In the genomic region with DNA sequence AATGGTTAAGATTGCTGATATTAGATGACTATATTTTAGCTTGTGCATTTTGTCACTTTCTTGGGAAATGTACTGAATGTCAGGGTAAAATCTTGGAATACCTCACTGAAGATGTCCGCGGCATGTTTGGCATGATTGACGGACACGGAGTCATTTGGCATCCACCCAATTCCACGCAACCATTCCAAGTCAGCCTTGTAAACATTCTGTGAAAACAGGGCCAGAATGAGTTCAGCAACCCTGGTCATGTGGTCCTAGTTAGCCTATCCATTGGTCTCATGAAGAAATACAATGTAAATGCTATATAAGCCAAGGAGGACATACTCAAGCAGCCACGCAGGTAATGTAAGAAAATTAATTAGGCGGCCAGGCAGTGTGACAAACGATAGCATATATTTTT, we compare ENCODE assay signal across 2 cellular contexts.
TF ChIP-seq lines count a peak whose summit lies in the region.

No MANE protein-coding gene starts in this region.

TF ChIP-seq in HepG2, 621 proteins besides CTCF, POLR2A, EP300 and RAD21 (continued from another document):
- no peak for TF ChIP-seq ZFY (CRISPR knock-in tag; IDR thresholded peaks at IDR 0.05)
- no peak for TF ChIP-seq GZF1 (CRISPR knock-in tag; IDR thresholded peaks at IDR 0.05)
- TF ChIP-seq ZNF790 (CRISPR knock-in tag; IDR thresholded peaks at IDR 0.05; ENCODE audit: borderline replicate concordance), result no peak
- TF ChIP-seq ZNF589 (CRISPR knock-in tag; conservative IDR thresholded peaks at IDR 0.05), result no peak
- TF ChIP-seq ELF4 (CRISPR knock-in tag; IDR thresholded peaks at IDR 0.05; ENCODE audit: borderline replicate concordance), result no peak
- TF ChIP-seq MAF1 (CRISPR knock-in tag; IDR thresholded peaks at IDR 0.05; ENCODE audit: borderline replicate concordance), result no peak
- no peak for TF ChIP-seq YEATS4 (CRISPR knock-in tag; IDR thresholded peaks at IDR 0.05; ENCODE audit: borderline replicate concordance)

TF ChIP-seq in K562, 482 proteins besides CTCF, POLR2A, EP300 and RAD21 (continued from another document and continues in another):
- no peak for TF ChIP-seq ZZZ3 (IDR thresholded peaks at IDR 0.05)
- no peak for TF ChIP-seq MECOM (CRISPR knock-in tag; IDR thresholded peaks at IDR 0.05)
- TF ChIP-seq PTTG1 (tag; IDR thresholded peaks at IDR 0.05; ENCODE audit: low read depth), result no peak
- 0 out of 2 replicates have a peak, but pooled peaks have one; percentile 20 for TF ChIP-seq ATF7 (IDR thresholded peaks at IDR 0.05)
- no peak for TF ChIP-seq MTA1 (IDR thresholded peaks at IDR 0.05; ENCODE audit: borderline replicate concordance)
- TF ChIP-seq ETV6 (IDR thresholded peaks at IDR 0.05; ENCODE audit: borderline replicate concordance in 1 of 2, low read depth in 2 of 2, low read length in 1 of 2), result no peak
- no peak for TF ChIP-seq ETV6 (CRISPR knock-in tag; IDR thresholded peaks at IDR 0.05; ENCODE audit: borderline replicate concordance)
- TF ChIP-seq RAD51 (IDR thresholded peaks at IDR 0.05; ENCODE audit: borderline replicate concordance, low read depth), result peak; percentile 51
- TF ChIP-seq NR4A1 (CRISPR knock-in tag; IDR thresholded peaks at IDR 0.05), result no peak
- TF ChIP-seq NR4A1 (tag; IDR thresholded peaks at IDR 0.05), result no peak
- TF ChIP-seq, protein P1, sequence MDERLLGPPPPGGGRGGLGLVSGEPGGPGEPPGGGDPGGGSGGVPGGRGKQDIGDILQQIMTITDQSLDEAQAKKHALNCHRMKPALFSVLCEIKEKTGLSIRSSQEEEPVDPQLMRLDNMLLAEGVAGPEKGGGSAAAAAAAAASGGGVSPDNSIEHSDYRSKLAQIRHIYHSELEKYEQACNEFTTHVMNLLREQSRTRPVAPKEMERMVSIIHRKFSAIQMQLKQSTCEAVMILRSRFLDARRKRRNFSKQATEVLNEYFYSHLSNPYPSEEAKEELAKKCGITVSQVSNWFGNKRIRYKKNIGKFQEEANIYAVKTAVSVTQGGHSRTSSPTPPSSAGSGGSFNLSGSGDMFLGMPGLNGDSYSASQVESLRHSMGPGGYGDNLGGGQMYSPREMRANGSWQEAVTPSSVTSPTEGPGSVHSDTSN (CRISPR knock-in tag; IDR thresholded peaks at IDR 0.05; ENCODE audit: low read depth), result no peak
- TF ChIP-seq, protein P1 (tag; conservative IDR thresholded peaks at IDR 0.05; ENCODE audit: low read depth), result peak; percentile 40; the same call in 1 of the 2 replicates
- TF ChIP-seq, protein P2, sequence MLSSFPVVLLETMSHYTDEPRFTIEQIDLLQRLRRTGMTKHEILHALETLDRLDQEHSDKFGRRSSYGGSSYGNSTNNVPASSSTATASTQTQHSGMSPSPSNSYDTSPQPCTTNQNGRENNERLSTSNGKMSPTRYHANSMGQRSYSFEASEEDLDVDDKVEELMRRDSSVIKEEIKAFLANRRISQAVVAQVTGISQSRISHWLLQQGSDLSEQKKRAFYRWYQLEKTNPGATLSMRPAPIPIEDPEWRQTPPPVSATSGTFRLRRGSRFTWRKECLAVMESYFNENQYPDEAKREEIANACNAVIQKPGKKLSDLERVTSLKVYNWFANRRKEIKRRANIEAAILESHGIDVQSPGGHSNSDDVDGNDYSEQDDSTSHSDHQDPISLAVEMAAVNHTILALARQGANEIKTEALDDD (IDR thresholded peaks at IDR 0.05), result 0 out of 2 replicates have a peak, but pooled peaks have one; percentile 16
- TF ChIP-seq HSF4 (CRISPR knock-in tag; IDR thresholded peaks at IDR 0.05; ENCODE audit: borderline replicate concordance), result no peak
- no peak for TF ChIP-seq ZNF311 (CRISPR knock-in tag; IDR thresholded peaks at IDR 0.05)
- TF ChIP-seq USF1 (CRISPR knock-in tag; IDR thresholded peaks at IDR 0.05), result peak; percentile 59
- TF ChIP-seq POLR2B (IDR thresholded peaks at IDR 0.05; ENCODE audit: low read depth, partially characterized antibody), result no peak
- TF ChIP-seq BRCA1 (IDR thresholded peaks at IDR 0.05), result no peak
- TF ChIP-seq BRCA1 (CRISPR knock-in tag; IDR thresholded peaks at IDR 0.05), result no peak
- no peak for TF ChIP-seq SMC3 (conservative IDR thresholded peaks at IDR 0.05; ENCODE audit: insufficient read depth, low read depth, low read length)
- no peak for TF ChIP-seq BMI1 (IDR thresholded peaks at IDR 0.05; ENCODE audit: low read length)
- no peak for TF ChIP-seq TEAD4 (IDR thresholded peaks at IDR 0.05; ENCODE audit: low read length)
- no peak for TF ChIP-seq TEAD4 (CRISPR knock-in tag; IDR thresholded peaks at IDR 0.05; ENCODE audit: borderline replicate concordance)
- no peak for TF ChIP-seq PTRF (tag; IDR thresholded peaks at IDR 0.05)
- no peak for TF ChIP-seq ZNF24 (IDR thresholded peaks at IDR 0.05)
- no peak for TF ChIP-seq TEAD2 (tag; IDR thresholded peaks at IDR 0.05)
- TF ChIP-seq ZNF57 (CRISPR knock-in tag; IDR thresholded peaks at IDR 0.05), result no peak
- TF ChIP-seq EGR1 (conservative IDR thresholded peaks at IDR 0.05), result no peak
- TF ChIP-seq ZNF274 (IDR thresholded peaks at IDR 0.05; ENCODE audit: borderline replicate concordance, low read depth, low read length), result no peak
- TF ChIP-seq NCOA2 (IDR thresholded peaks at IDR 0.05; ENCODE audit: partially characterized antibody in 2 of 2), result no peak
- no peak for TF ChIP-seq ZNF263 (CRISPR knock-in tag; IDR thresholded peaks at IDR 0.05; ENCODE audit: borderline replicate concordance)
- TF ChIP-seq BCOR (IDR thresholded peaks at IDR 0.05), result no peak
- TF ChIP-seq PKNOX1 (IDR thresholded peaks at IDR 0.05), result peak; percentile 90
- no peak for TF ChIP-seq MAFG (tag; conservative IDR thresholded peaks at IDR 0.05)
- TF ChIP-seq TEAD1 (CRISPR knock-in tag; IDR thresholded peaks at IDR 0.05), result no peak
- no peak for TF ChIP-seq PRPF4 (IDR thresholded peaks at IDR 0.05; ENCODE audit: insufficient read depth, low read depth, low read length, poor library complexity, severe bottlenecking)
- TF ChIP-seq ZNF609 (CRISPR knock-in tag; IDR thresholded peaks at IDR 0.05; ENCODE audit: borderline replicate concordance), result no peak
- TF ChIP-seq, protein P3, sequence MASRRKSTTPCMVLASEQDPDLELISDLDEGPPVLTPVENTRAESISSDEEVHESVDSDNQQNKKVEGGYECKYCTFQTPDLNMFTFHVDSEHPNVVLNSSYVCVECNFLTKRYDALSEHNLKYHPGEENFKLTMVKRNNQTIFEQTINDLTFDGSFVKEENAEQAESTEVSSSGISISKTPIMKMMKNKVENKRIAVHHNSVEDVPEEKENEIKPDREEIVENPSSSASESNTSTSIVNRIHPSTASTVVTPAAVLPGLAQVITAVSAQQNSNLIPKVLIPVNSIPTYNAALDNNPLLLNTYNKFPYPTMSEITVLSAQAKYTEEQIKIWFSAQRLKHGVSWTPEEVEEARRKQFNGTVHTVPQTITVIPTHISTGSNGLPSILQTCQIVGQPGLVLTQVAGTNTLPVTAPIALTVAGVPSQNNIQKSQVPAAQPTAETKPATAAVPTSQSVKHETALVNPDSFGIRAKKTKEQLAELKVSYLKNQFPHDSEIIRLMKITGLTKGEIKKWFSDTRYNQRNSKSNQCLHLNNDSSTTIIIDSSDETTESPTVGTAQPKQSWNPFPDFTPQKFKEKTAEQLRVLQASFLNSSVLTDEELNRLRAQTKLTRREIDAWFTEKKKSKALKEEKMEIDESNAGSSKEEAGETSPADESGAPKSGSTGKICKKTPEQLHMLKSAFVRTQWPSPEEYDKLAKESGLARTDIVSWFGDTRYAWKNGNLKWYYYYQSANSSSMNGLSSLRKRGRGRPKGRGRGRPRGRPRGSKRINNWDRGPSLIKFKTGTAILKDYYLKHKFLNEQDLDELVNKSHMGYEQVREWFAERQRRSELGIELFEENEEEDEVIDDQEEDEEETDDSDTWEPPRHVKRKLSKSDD (conservative IDR thresholded peaks at IDR 0.05; ENCODE audit: low read length), result no peak
- no peak for TF ChIP-seq CBFA2T2 (conservative IDR thresholded peaks at IDR 0.05)
- TF ChIP-seq NONO (IDR thresholded peaks at IDR 0.05; ENCODE audit: low read depth in 2 of 2, low read length in 1 of 2), result no peak
- TF ChIP-seq TAL1 (IDR thresholded peaks at IDR 0.05), result no peak
- no peak for TF ChIP-seq MYC (IDR thresholded peaks at IDR 0.05; ENCODE audit: low read depth, low read length)
- no peak for TF ChIP-seq MYC (CRISPR knock-in tag; IDR thresholded peaks at IDR 0.05; ENCODE audit: borderline replicate concordance, low read depth)
- peak; percentile 70 for TF ChIP-seq MEIS2 (IDR thresholded peaks at IDR 0.05; ENCODE audit: partially characterized antibody)
- TF ChIP-seq KLF6 (CRISPR knock-in tag; IDR thresholded peaks at IDR 0.05; ENCODE audit: borderline replicate concordance), result no peak
- no peak for TF ChIP-seq HNRNPH1 (optimal IDR thresholded peaks at IDR 0.05; ENCODE audit: low read depth, low read length)
- TF ChIP-seq MCM5 (IDR thresholded peaks at IDR 0.05; ENCODE audit: low read depth), result no peak
- TF ChIP-seq, protein P4, sequence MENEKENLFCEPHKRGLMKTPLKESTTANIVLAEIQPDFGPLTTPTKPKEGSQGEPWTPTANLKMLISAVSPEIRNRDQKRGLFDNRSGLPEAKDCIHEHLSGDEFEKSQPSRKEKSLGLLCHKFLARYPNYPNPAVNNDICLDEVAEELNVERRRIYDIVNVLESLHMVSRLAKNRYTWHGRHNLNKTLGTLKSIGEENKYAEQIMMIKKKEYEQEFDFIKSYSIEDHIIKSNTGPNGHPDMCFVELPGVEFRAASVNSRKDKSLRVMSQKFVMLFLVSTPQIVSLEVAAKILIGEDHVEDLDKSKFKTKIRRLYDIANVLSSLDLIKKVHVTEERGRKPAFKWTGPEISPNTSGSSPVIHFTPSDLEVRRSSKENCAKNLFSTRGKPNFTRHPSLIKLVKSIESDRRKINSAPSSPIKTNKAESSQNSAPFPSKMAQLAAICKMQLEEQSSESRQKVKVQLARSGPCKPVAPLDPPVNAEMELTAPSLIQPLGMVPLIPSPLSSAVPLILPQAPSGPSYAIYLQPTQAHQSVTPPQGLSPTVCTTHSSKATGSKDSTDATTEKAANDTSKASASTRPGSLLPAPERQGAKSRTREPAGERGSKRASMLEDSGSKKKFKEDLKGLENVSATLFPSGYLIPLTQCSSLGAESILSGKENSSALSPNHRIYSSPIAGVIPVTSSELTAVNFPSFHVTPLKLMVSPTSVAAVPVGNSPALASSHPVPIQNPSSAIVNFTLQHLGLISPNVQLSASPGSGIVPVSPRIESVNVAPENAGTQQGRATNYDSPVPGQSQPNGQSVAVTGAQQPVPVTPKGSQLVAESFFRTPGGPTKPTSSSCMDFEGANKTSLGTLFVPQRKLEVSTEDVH (IDR thresholded peaks at IDR 0.05; ENCODE audit: low read depth, partially characterized antibody), result no peak
- TF ChIP-seq ATF4 (CRISPR knock-in tag; IDR thresholded peaks at IDR 0.05), result no peak
- TF ChIP-seq E2F3 (CRISPR knock-in tag; IDR thresholded peaks at IDR 0.05), result no peak
